In genomic region chrX:119589810-119590209, GRCh38 we compare ENCODE assay signal across 17 cellular contexts. TPM values are rescaled to one million over a fixed set of nuclear protein-coding genes. Genes with fewer than 3 reads are reported as not detected.
A peak's percentile ranks its signal among the peaks of the same experiment; 100 is the strongest.
DNase-seq lines count a peak whose midpoint lies in the region; ATAC-seq, FAIRE-seq and TF ChIP-seq lines count a peak whose summit lies in the region.
"Had no signal": no experiment of that assay in that cellular context is flagged by ENCODE, and none has a peak within 500 bp of the region (broad histone marks: within the 10 kb centered on the region; RNA-seq: fewer than 3 reads in every experiment).

No MANE protein-coding gene starts in this region.

- H3F3A ChIP-seq in PC-9 (ENCODE audit: insufficient read depth, low read depth): peaks cover 35% of the 10 kb centered on the region; the same call in 1 of the 2 replicates

- 97% methylated on average over 5 of the region's 5 CpGs for WGBS in mammary epithelial cell (ENCODE audit: low coverage, missing lambda C conversion rate)

- H4K20me1 ChIP-seq in mammary epithelial cell (ENCODE audit: insufficient read depth, low read length) (no peaks in the 10 kb centered on the region), PC-9 (ENCODE audit: insufficient read depth) (peaks cover 6% of the 10 kb centered on the region), endothelial cell of umbilical vein (replicated peaks; ENCODE audit: control insufficient read depth, extremely low read depth, insufficient read depth, low read length) (no peaks in the 10 kb centered on the region)

- no peaks in the 10 kb centered on the region for H3K9me1 ChIP-seq in endothelial cell of umbilical vein (replicated peaks; ENCODE audit: control insufficient read depth, extremely low read depth, insufficient read depth, low read length)

- TF ChIP-seq CTCF in MCF 10A (IDR thresholded peaks at IDR 0.05; ENCODE audit: unreplicated experiment) (no peak), mammary epithelial cell (conservative IDR thresholded peaks at IDR 0.05 in 1 of 2, IDR thresholded peaks at IDR 0.05 in 1 of 2; ENCODE audit: extremely low read depth in 1 of 2, insufficient read depth in 1 of 2, low read depth in 1 of 2, low read length in 2 of 2) (no peak), PC-9 (conservative IDR thresholded peaks at IDR 0.05) (no peak), endothelial cell of umbilical vein (IDR thresholded peaks at IDR 0.05; ENCODE audit: extremely low read depth in 1 of 2, insufficient read depth in 1 of 2, low read depth in 1 of 2, low read length in 2 of 2) (no peak)

- POLR2A ChIA-PET in MCF 10A (lab: Yijun Ruan, JAX) (interaction anchor here (0.7 kb wide), 1 partner anchor 13 kb away, joined by 3 read pairs; no protein-coding TSS in a partner anchor), PC-9 (lab: Charles Lee; ENCODE audit: unreplicated experiment) (no interaction called here), endothelial cell of umbilical vein (lab: Charles Lee) (no interaction called here)

- peaks cover 33% of the 10 kb centered on the region for H3K36me3 Mint-ChIP-seq in MCF 10A (ENCODE audit: insufficient read depth, unreplicated experiment)

- DNase-seq in MCF 10A (ENCODE audit: unreplicated experiment): no peak
- no peak for DNase-seq in mammary epithelial cell
- no peak for DNase-seq in PC-9
- no peak for DNase-seq in endothelial cell of umbilical vein (ENCODE audit: low read depth, low spot score)
- no peak for DNase-seq in NCI-H226
- no peak for DNase-seq in hippocampal formation (lab: John Stamatoyannopoulos, UW)
- DNase-seq: BE2C; CD4-positive, alpha-beta memory T cell; DND-41; GDM1; GOT3; IMR-90; KG1 had no signal

- in situ Hi-C loops in mammary epithelial cell (cut with MboI; ENCODE audit: low sequenced_read_pairs in 2 of 2): no loop called here

- CTCF ChIA-PET in MCF 10A (lab: Yijun Ruan, JAX) (interaction anchor here (2.8 kb wide), 1 partner anchor 13 kb away, joined by 9 read pairs; no protein-coding TSS in a partner anchor), mammary epithelial cell (lab: Charles Lee; ENCODE audit: low non-redundant PET) (no interaction called here), PC-9 (lab: Charles Lee) (no interaction called here), endothelial cell of umbilical vein (lab: Charles Lee) (interaction anchor here (1.1 to 1.4 kb wide), 3 partner anchors 20 to 140 kb away, joined by 3 read pairs; no protein-coding TSS in a partner anchor)

- H3K9ac ChIP-seq in mammary epithelial cell (ENCODE audit: insufficient read depth, low read length): no peak overlapping the region
- H3K9ac ChIP-seq in endothelial cell of umbilical vein (replicated peaks; ENCODE audit: extremely low read depth, insufficient read depth, low read length): no peak overlapping the region

- H2AFZ ChIP-seq in mammary epithelial cell (ENCODE audit: low read depth, low read length): no peak overlapping the region
- H2AFZ ChIP-seq in PC-9: no peak overlapping the region
- H2AFZ ChIP-seq in endothelial cell of umbilical vein (ENCODE audit: low read depth, low read length): no peak overlapping the region

- no peak overlapping the region for H3K4me3 ChIP-seq in mammary epithelial cell (replicated peaks in 1 of 3; ENCODE audit: insufficient read depth in 1 of 3, low read depth in 2 of 3, low read length in 3 of 3)
- no peak overlapping the region for H3K4me3 ChIP-seq in PC-9
- H3K4me3 ChIP-seq in endothelial cell of umbilical vein (replicated peaks in 1 of 3; ENCODE audit: insufficient read depth in 1 of 3, low read depth in 1 of 3, low read length in 3 of 3): no peak overlapping the region
- H3K4me3 ChIP-seq: HAP-1 had no signal

- no peak for TF ChIP-seq POLR2A in endothelial cell of umbilical vein (IDR thresholded peaks at IDR 0.05; ENCODE audit: low read depth, low read length)

- H3K9me3 ChIP-seq in mammary epithelial cell (replicated peaks; ENCODE audit: insufficient read depth, low read length) (no peaks in the 10 kb centered on the region), PC-9 (ENCODE audit: insufficient read depth, low read depth) (no peaks in the 10 kb centered on the region), endothelial cell of umbilical vein (replicated peaks; ENCODE audit: control insufficient read depth, insufficient read depth, low read length) (no peaks in the 10 kb centered on the region)
- H3K9me3 ChIP-seq: BE2C, HAP-1 had no signal

- H3K79me2 ChIP-seq in mammary epithelial cell (ENCODE audit: insufficient read depth, low read length) (peaks cover 26% of the 10 kb centered on the region), PC-9 (ENCODE audit: low read depth) (peaks cover 28% of the 10 kb centered on the region), endothelial cell of umbilical vein (ENCODE audit: control insufficient read depth, insufficient read depth, low read length) (no peaks in the 10 kb centered on the region)

- dilution Hi-C loops in mammary epithelial cell (cut with HindIII; ENCODE audit: low sequenced_read_pairs) (no loop called here), endothelial cell of umbilical vein (cut with MboI; ENCODE audit: extremely low pct_ligation_motif_present, low sequenced_read_pairs) (no loop called here)

- BruUV-seq in MCF 10A (replicated peaks; lab: Mats Ljungman, UMichigan): TSS peak; percentile 47
- no TSS peak for BruUV-seq in mammary epithelial cell (replicated peaks; lab: Mats Ljungman, UMichigan)
- BruUV-seq in PC-9 (replicated peaks; lab: Mats Ljungman, UMichigan): TSS peak; percentile 18
- BruUV-seq in endothelial cell of umbilical vein (replicated peaks; lab: Mats Ljungman, UMichigan): TSS peak; percentile 19

- H3K4me3 Mint-ChIP-seq in MCF 10A (ENCODE audit: unreplicated experiment): no peak overlapping the region
- H3K4me3 Mint-ChIP-seq: CD4-positive, alpha-beta memory T cell had no signal

- no peaks in the 10 kb centered on the region for H3K4me1 ChIP-seq in mammary epithelial cell (ENCODE audit: insufficient read depth, low read length)
- no peaks in the 10 kb centered on the region for H3K4me1 ChIP-seq in PC-9 (replicated peaks; ENCODE audit: insufficient read depth)
- no peaks in the 10 kb centered on the region for H3K4me1 ChIP-seq in endothelial cell of umbilical vein (ENCODE audit: control insufficient read depth, extremely low read depth, insufficient read depth, low read length)
- H3K4me1 ChIP-seq: BE2C, HAP-1 had no signal

- intact Hi-C loops in MCF 10A (cut with micrococcal nuclease): no loop called here
- intact Hi-C loops in mammary epithelial cell (cut with micrococcal nuclease): no loop called here
- intact Hi-C loops in PC-9 (cut with micrococcal nuclease; ENCODE audit: unreplicated experiment): no loop called here
- intact Hi-C loops in endothelial cell of umbilical vein (cut with micrococcal nuclease): no loop called here

- H3K27me3 ChIP-seq in mammary epithelial cell (ENCODE audit: insufficient read depth, low read length) (no peaks in the 10 kb centered on the region), PC-9 (ENCODE audit: insufficient read depth, low read depth) (no peaks in the 10 kb centered on the region), endothelial cell of umbilical vein (ENCODE audit: control insufficient read depth in 2 of 2, insufficient read depth in 2 of 2, low read length in 2 of 2) (no peaks in the 10 kb centered on the region)
- H3K27me3 ChIP-seq: BE2C had no signal

- no peaks in the 10 kb centered on the region for H3K4me1 Mint-ChIP-seq in MCF 10A (ENCODE audit: insufficient read depth, unreplicated experiment)

- no peak for ATAC-seq in HG02840 (IDR thresholded peaks at IDR 0.05; ENCODE audit: low FRiP score, unreplicated experiment)

- no peak overlapping the region for H3K27ac Mint-ChIP-seq in MCF 10A (ENCODE audit: low read depth, unreplicated experiment)
- H3K27ac Mint-ChIP-seq: CD4-positive, alpha-beta memory T cell had no signal

- no peak overlapping the region for H3K4me2 ChIP-seq in mammary epithelial cell (ENCODE audit: insufficient read depth, low read depth, low read length)
- H3K4me2 ChIP-seq in PC-9: no peak overlapping the region
- no peak overlapping the region for H3K4me2 ChIP-seq in endothelial cell of umbilical vein (ENCODE audit: insufficient read depth, low read length)

- peaks cover 10% of the 10 kb centered on the region for H3K36me3 ChIP-seq in mammary epithelial cell (ENCODE audit: insufficient read depth, low read length)
- peaks cover 59% of the 10 kb centered on the region for H3K36me3 ChIP-seq in PC-9 (ENCODE audit: low read depth)
- H3K36me3 ChIP-seq in endothelial cell of umbilical vein (ENCODE audit: control insufficient read depth in 2 of 2, extremely low read depth in 1 of 2, insufficient read depth in 2 of 2, low read length in 2 of 2): no peaks in the 10 kb centered on the region

- no peaks in the 10 kb centered on the region for H3K27me3 Mint-ChIP-seq in MCF 10A (ENCODE audit: insufficient read depth, unreplicated experiment)
- H3K27me3 Mint-ChIP-seq: CD4-positive, alpha-beta memory T cell had no signal

- no peaks in the 10 kb centered on the region for H3K9me2 ChIP-seq in PC-9 (ENCODE audit: insufficient read depth)

- no peak overlapping the region for H3K27ac ChIP-seq in mammary epithelial cell (ENCODE audit: insufficient read depth, low read depth, low read length)
- no peak overlapping the region for H3K27ac ChIP-seq in PC-9
- no peak overlapping the region for H3K27ac ChIP-seq in endothelial cell of umbilical vein (ENCODE audit: insufficient read depth, low read depth, low read length)
- H3K27ac ChIP-seq: C4-2B, HL-60 had no signal

- H3K9me3 Mint-ChIP-seq in MCF 10A (ENCODE audit: unreplicated experiment): no peaks in the 10 kb centered on the region
- H3K9me3 Mint-ChIP-seq: CD4-positive, alpha-beta memory T cell had no signal

- FAIRE-seq in endothelial cell of umbilical vein (lab: Jason Lieb, UNC): no peak

RNA-seq across cellular contexts. Expression of gene UBE2A, which starts 15.4 kb away (rescaled TPM):
- total RNA-seq in MCF 10A (2022): 52.2 and 66.9 TPM in 2 replicates
- 10 to 100 TPM; 34.0 to 67.7 TPM for total RNA-seq in mammary epithelial cell
- 48.2 TPM for polyA plus RNA-seq in mammary epithelial cell
- polyA minus RNA-seq in mammary epithelial cell: 16.1 TPM
- 103 and 119 TPM in 2 replicates for total RNA-seq in PC-9 (2021)
- 66.1 and 66.9 TPM in 2 replicates for total RNA-seq in endothelial cell of umbilical vein
- 32.9 and 40.7 TPM in 2 replicates for polyA plus RNA-seq in endothelial cell of umbilical vein
- 43.1 and 49.3 TPM in 2 replicates for polyA plus RNA-seq in endothelial cell of umbilical vein (2011; cell fraction: cytosol; rRNA removed)
- 49.4 and 56.9 TPM in 2 replicates for polyA plus RNA-seq in endothelial cell of umbilical vein (2011; cell fraction: nucleus; rRNA removed)
- polyA plus RNA-seq in endothelial cell of umbilical vein (2012): 75.5 and 88.4 TPM in 2 replicates
- 19.1 and 22.4 TPM in 2 replicates for polyA minus RNA-seq in endothelial cell of umbilical vein
- polyA minus RNA-seq in endothelial cell of umbilical vein (2011; cell fraction: cytosol; rRNA and poly(A)+ RNA removed): 48.7 TPM
- polyA minus RNA-seq in endothelial cell of umbilical vein (2011; cell fraction: nucleus; rRNA and poly(A)+ RNA removed): 20.1 and 26.3 TPM in 2 replicates

RNA-seq across cellular contexts. Expression of gene NKRF, which starts 16.4 kb away (rescaled TPM):
- total RNA-seq in MCF 10A (2022) (12.5 and 16.1 TPM in 2 replicates), mammary epithelial cell (10 to 100 TPM in 1 of 2 donors, 1 to 10 TPM in 1; 5.7 to 13.5 TPM), PC-9 (2021) (25.7 TPM in 2 replicates), endothelial cell of umbilical vein (10.8 and 12.0 TPM in 2 replicates)
- polyA plus RNA-seq in mammary epithelial cell (9.1 TPM), endothelial cell of umbilical vein (2.7 and 2.8 TPM in 2 replicates)
- polyA minus RNA-seq in mammary epithelial cell (6.0 TPM), endothelial cell of umbilical vein (3.9 and 5.1 TPM in 2 replicates)
- polyA plus RNA-seq in endothelial cell of umbilical vein (2011; cell fraction: cytosol; rRNA removed): 4.3 and 4.7 TPM in 2 replicates
- polyA plus RNA-seq in endothelial cell of umbilical vein (2011; cell fraction: nucleus; rRNA removed): 5.7 and 6.5 TPM in 2 replicates
- 9.8 and 11.4 TPM in 2 replicates for polyA plus RNA-seq in endothelial cell of umbilical vein (2012)
- 16.2 TPM for polyA minus RNA-seq in endothelial cell of umbilical vein (2011; cell fraction: cytosol; rRNA and poly(A)+ RNA removed)
- 3.8 and 6.2 TPM in 2 replicates for polyA minus RNA-seq in endothelial cell of umbilical vein (2011; cell fraction: nucleus; rRNA and poly(A)+ RNA removed)

RNA-seq across cellular contexts. Expression of gene STEEP1, which starts 24.6 kb away (rescaled TPM):
- 23.6 and 27.1 TPM in 2 replicates for total RNA-seq in MCF 10A (2022)
- 10 to 100 TPM; 20.9 to 27.3 TPM for total RNA-seq in mammary epithelial cell
- 12.4 TPM for polyA plus RNA-seq in mammary epithelial cell
- 20.9 TPM for polyA minus RNA-seq in mammary epithelial cell
- 56.5 and 63.7 TPM in 2 replicates for total RNA-seq in PC-9 (2021)
- 21.0 and 23.1 TPM in 2 replicates for total RNA-seq in endothelial cell of umbilical vein
- 8.6 and 12.1 TPM in 2 replicates for polyA plus RNA-seq in endothelial cell of umbilical vein
- polyA plus RNA-seq in endothelial cell of umbilical vein (2011; cell fraction: cytosol; rRNA removed): 14.9 and 16.0 TPM in 2 replicates
- polyA plus RNA-seq in endothelial cell of umbilical vein (2011; cell fraction: nucleus; rRNA removed): 16.7 and 24.6 TPM in 2 replicates
- 23.9 and 31.4 TPM in 2 replicates for polyA plus RNA-seq in endothelial cell of umbilical vein (2012)
- 20.6 and 24.5 TPM in 2 replicates for polyA minus RNA-seq in endothelial cell of umbilical vein
- 17.3 TPM for polyA minus RNA-seq in endothelial cell of umbilical vein (2011; cell fraction: cytosol; rRNA and poly(A)+ RNA removed)
- polyA minus RNA-seq in endothelial cell of umbilical vein (2011; cell fraction: nucleus; rRNA and poly(A)+ RNA removed): 8.2 and 13.0 TPM in 2 replicates

Comparison
In these comparisons a context has a peak if more than half of its experiments do, and no peak if none do; other contexts are left out.
1. CTCF ChIA-PET loops: an anchor here in MCF 10A (2.8 kb wide) and endothelial cell of umbilical vein (1.1 to 1.4 kb wide); none called in mammary epithelial cell and PC-9.